ENCODE assay signal across 16 cellular contexts in the genomic region with DNA sequence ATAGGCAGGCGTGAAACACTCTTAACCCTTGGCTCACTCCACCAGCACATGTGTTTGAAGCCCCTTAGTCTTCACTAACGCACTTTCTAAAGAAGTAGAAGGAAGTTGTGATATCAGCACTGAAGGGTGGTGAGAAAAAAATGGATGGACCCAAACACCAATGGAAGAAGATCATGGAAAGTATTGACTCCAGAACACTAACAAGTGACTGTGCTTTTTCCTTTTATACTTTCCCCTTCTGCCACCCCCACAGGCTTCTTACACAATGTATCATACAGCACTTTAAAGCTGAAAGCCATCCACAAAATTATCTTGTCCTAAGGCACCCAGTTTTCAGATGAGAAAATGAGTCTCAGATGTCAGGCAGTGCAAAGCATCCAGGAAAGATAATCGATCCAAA.
DNase-seq lines count a peak whose midpoint lies in the region; ATAC-seq and TF ChIP-seq lines count a peak whose summit lies in the region.
"Had no signal": no experiment of that assay in that cellular context is flagged by ENCODE, and none has a peak within 500 bp of the region (broad histone marks: within the 10 kb centered on the region; RNA-seq: fewer than 3 reads in every experiment).

No MANE protein-coding gene starts in this region.

- H3K9me2 ChIP-seq in HCT116 (ENCODE audit: insufficient read depth) = no peaks in the 10 kb centered on the region
- H3K9me2 ChIP-seq: SK-N-SH had no signal

- BruUV-seq in HCT116 (replicated peaks; lab: Mats Ljungman, UMichigan) = no TSS peak

- no peak for TF ChIP-seq RAD21 in HCT116 (IDR thresholded peaks at IDR 0.05; ENCODE audit: low read depth)

- peaks cover 51 to 85% of the 10 kb centered on the region in 2 experiments for H3K4me1 ChIP-seq in HCT116 (ENCODE audit: control insufficient read depth in 1 of 2, insufficient read depth in 2 of 2, low read length in 2 of 2)
- H3K4me1 ChIP-seq in colonic mucosa = no peaks in the 10 kb centered on the region
- peaks cover 0 to 68% (median 25%) of the 10 kb centered on the region in 4 donors for H3K4me1 ChIP-seq in right lobe of liver
- H3K4me1 ChIP-seq in stomach smooth muscle (ENCODE audit: control insufficient read depth, insufficient read depth, low read length) = peaks cover 44% of the 10 kb centered on the region

- RAD21 ChIA-PET in HCT116 (lab: Charles Lee; ENCODE audit: low non-redundant PET in 1 of 2, low total read pairs in 2 of 2, uncharacterized antibody in 2 of 2, unreplicated experiment in 2 of 2) = no interaction called here

- H3K36me3 ChIP-seq in HCT116 (ENCODE audit: control insufficient read depth in 1 of 2, insufficient read depth in 2 of 2, low read length in 2 of 2) (no peaks in the 10 kb centered on the region), colonic mucosa (no peaks in the 10 kb centered on the region), right lobe of liver (no peaks in the 10 kb centered on the region), stomach smooth muscle (ENCODE audit: control insufficient read depth in 2 of 2, insufficient read depth in 2 of 2, low read length in 2 of 2) (no peaks in the 10 kb centered on the region)

- H3K4me2 ChIP-seq in HCT116 (ENCODE audit: low read length) = peak overlapping the region; percentile 51
- H3K4me2 ChIP-seq: SK-N-SH had no signal

- TF ChIP-seq POLR2A in HCT116 (IDR thresholded peaks at IDR 0.05; ENCODE audit: borderline replicate concordance, extremely low read depth, insufficient read depth, insufficient read length) = no peak
- TF ChIP-seq POLR2A in right lobe of liver (IDR thresholded peaks at IDR 0.05) = no peak

- H3K4me3 ChIP-seq in HCT116 (replicated peaks in 1 of 2; ENCODE audit: low read depth in 1 of 2, low read length in 2 of 2) (no peak overlapping the region), colonic mucosa (no peak overlapping the region), right lobe of liver (no peak overlapping the region), stomach smooth muscle (ENCODE audit: low read length in 2 of 2) (no peak overlapping the region)

- POLR2A ChIA-PET in HCT116 (lab: Charles Lee) = no interaction called here

- H4K20me1 ChIP-seq in HCT116 (ENCODE audit: insufficient read depth) = no peaks in the 10 kb centered on the region

- H3K9ac ChIP-seq in HCT116 (ENCODE audit: low read length) = peak overlapping the region; percentile 17; the same call in 1 of the 2 replicates
- H3K9ac ChIP-seq in colonic mucosa (ENCODE audit: low read depth in 2 of 2, low read length in 2 of 2) = no peak overlapping the region
- no peak overlapping the region for H3K9ac ChIP-seq in stomach smooth muscle (ENCODE audit: low read length in 2 of 2)
- H3K9ac ChIP-seq: SK-N-SH had no signal

- H3K79me2 ChIP-seq in HCT116 (ENCODE audit: insufficient read depth, low read length) = no peaks in the 10 kb centered on the region

- DNase-seq in HCT116 (ENCODE audit: low read depth, low spot score) = no peak
- no peak for DNase-seq in colonic mucosa
- DNase-seq in right lobe of liver = no peak
- no peak for DNase-seq in cerebellar cortex (ENCODE audit: low spot score)
- no peak for DNase-seq in stimulated activated CD8-positive, alpha-beta memory T cell treated with anti-CD3 and anti-CD28 coated beads, Interleukin-4, amount 100 ng/mL, for 48 hours
- no peak for DNase-seq in RPMI8226
- DNase-seq: activated CD8-positive, alpha-beta memory T cell treated with anti-CD3 and anti-CD28 coated beads, Interleukin-2, amount 50 U/mL, for 48 hours; activated effector memory CD4-positive, alpha-beta T cell treated with Interleukin-2 at 50 U/mL for 16 hours; NCI-H524 treated with DMSO at 0.1 percent for 48 hours; SK-N-SH; stimulated activated CD4-positive, alpha-beta T cell treated with anti-CD3 and anti-CD28 coated beads, Interleukin-12 subunit alpha, Interleukin-12 subunit beta, amount 100 ng/mL, for 4 hours had no signal

- H3K27ac ChIP-seq in HCT116 (ENCODE audit: low read depth, low read length) (no peak overlapping the region), colonic mucosa (peak overlapping the region; percentile 28), right lobe of liver (peak overlapping the region; percentile 47 to 93 (median 76)), stomach smooth muscle (ENCODE audit: low read length) (peak overlapping the region; percentile 79)
- H3K27ac ChIP-seq: C4-2B, RWPE1, VCaP had no signal

- CTCF ChIA-PET in HCT116 (lab: Charles Lee) = interaction anchor here (0.7 kb wide), 1 partner anchor 38 kb away, joined by 3 read pairs; no protein-coding TSS in a partner anchor

- H3K9me3 ChIP-seq in HCT116 (ENCODE audit: control insufficient read depth in 1 of 2, insufficient read depth in 1 of 2, low read depth in 1 of 2, low read length in 2 of 2) = no peaks in the 10 kb centered on the region
- H3K9me3 ChIP-seq in colonic mucosa = no peaks in the 10 kb centered on the region
- H3K9me3 ChIP-seq in right lobe of liver = no peaks in the 10 kb centered on the region
- no peaks in the 10 kb centered on the region for H3K9me3 ChIP-seq in stomach smooth muscle (ENCODE audit: control insufficient read depth in 2 of 2, low read length in 2 of 2)
- H3K9me3 ChIP-seq: SK-N-SH had no signal

- no peak for TF ChIP-seq CTCF in HCT116 (IDR thresholded peaks at IDR 0.05 in 2 of 3, conservative IDR thresholded peaks at IDR 0.05 in 1 of 3; ENCODE audit: borderline replicate concordance in 1 of 3, insufficient read depth in 1 of 3, low read depth in 2 of 3, low read length in 2 of 3)
- no peak for TF ChIP-seq CTCF in colonic mucosa (IDR thresholded peaks at IDR 0.05)
- TF ChIP-seq CTCF in right lobe of liver (IDR thresholded peaks at IDR 0.05) = no peak

- WGBS in right lobe of liver (ENCODE audit: insufficient coverage, low coverage, low lambda C conversion rate, missing lambda C conversion rate) = 34% methylated on average over 2 of the region's 3 CpGs

- intact Hi-C loops in HCT116 (cut with micrococcal nuclease) (no loop called here), colonic mucosa (cut with DNase I) (no loop called here), right lobe of liver (cut with DNase I) (no loop called here)

- no peak for ATAC-seq in HCT116
- ATAC-seq in right lobe of liver = no peak
- no peak for ATAC-seq in HG03521 (IDR thresholded peaks at IDR 0.05; ENCODE audit: unreplicated experiment)

- H3K27me3 ChIP-seq in HCT116 (ENCODE audit: insufficient read depth, low read length) (no peaks in the 10 kb centered on the region), colonic mucosa (no peaks in the 10 kb centered on the region), right lobe of liver (no peaks in the 10 kb centered on the region), stomach smooth muscle (ENCODE audit: control insufficient read depth in 1 of 2, insufficient read depth in 2 of 2, low read length in 2 of 2) (no peaks in the 10 kb centered on the region)

- no peak overlapping the region for H2AFZ ChIP-seq in HCT116 (ENCODE audit: low read depth, low read length, poor library complexity, severe bottlenecking)

TF ChIP-seq in HCT116, 20 proteins besides CTCF, POLR2A, EP300 and RAD21:
- TF ChIP-seq YY1 (IDR thresholded peaks at IDR 0.05; ENCODE audit: extremely low read depth, insufficient replicate concordance, low read depth, low read length) (no peak), SIN3A (IDR thresholded peaks at IDR 0.05; ENCODE audit: low read depth) (0 out of 2 replicates have a peak, but pooled peaks have one; percentile 14)
TF ChIP-seq in HCT116: peak in this region for 1.
